In genomic region chr17:2797226-2797625, GRCh38 we compare ENCODE assay signal across 14 cellular contexts. TPM values are rescaled to one million over a fixed set of nuclear protein-coding genes. Genes with fewer than 3 reads are reported as not detected.
A peak's percentile ranks its signal among the peaks of the same experiment; 100 is the strongest.
DNase-seq lines count a peak whose midpoint lies in the region; ATAC-seq and TF ChIP-seq lines count a peak whose summit lies in the region.
"Had no signal": no experiment of that assay in that cellular context is flagged by ENCODE, and none has a peak within 500 bp of the region (broad histone marks: within the 10 kb centered on the region; RNA-seq: fewer than 3 reads in every experiment).

No MANE protein-coding gene starts in this region.

- H4K20me1 ChIP-seq in Loucy (ENCODE audit: insufficient read depth, low read length, poor library complexity, severe bottlenecking) = peaks cover 30% of the 10 kb centered on the region

- no peak for TF ChIP-seq POLR2A in spleen (IDR thresholded peaks at IDR 0.05)

- H3K36me3 Mint-ChIP-seq in activated T-cell treated with anti-CD3 and anti-CD28 coated beads, Interleukin-2, amount 50 U/mL, for 24 hours (ENCODE audit: low read depth) = peaks cover 3% of the 10 kb centered on the region

- H3K27me3 Mint-ChIP-seq in activated T-cell treated with anti-CD3 and anti-CD28 coated beads, Interleukin-2, amount 50 U/mL, for 24 hours = peaks cover 61% of the 10 kb centered on the region

- DNase-seq in activated T-cell treated with anti-CD3 and anti-CD28 coated beads, Interleukin-2, amount 50 U/mL, for 24 hours = no peak
- no peak for DNase-seq in activated T-cell treated with anti-CD3 and anti-CD28 coated beads, Interleukin-2, amount 50 U/mL, for 1 hour
- no peak for DNase-seq in effector memory CD4-positive, alpha-beta T cell
- peak; percentile 76 for DNase-seq in spleen
- no peak for DNase-seq in NCI-H510A (lab: John Stamatoyannopoulos, UW)
- DNase-seq in NCI-H2196 (lab: John Stamatoyannopoulos, UW; ENCODE audit: unreplicated experiment) = no peak
- DNase-seq: activated CD4-positive, alpha-beta T cell treated with anti-CD3 and anti-CD28 coated beads for 1 hour; activated naive CD4-positive, alpha-beta T cell treated with anti-CD3 and anti-CD28 coated beads, Interleukin-2, amount 50 U/mL, for 16 hours; GM23248; mesendoderm; NCI-H1930 had no signal

- peak overlapping the region; percentile 92 for H3K4me2 ChIP-seq in Loucy (ENCODE audit: low read depth, low read length, poor library complexity, severe bottlenecking)

- H3K9me3 ChIP-seq in Loucy (ENCODE audit: insufficient read depth, low read depth, low read length) (no peaks in the 10 kb centered on the region), spleen (no peaks in the 10 kb centered on the region)
- H3K9me3 ChIP-seq in effector memory CD4-positive, alpha-beta T cell (ENCODE audit: control insufficient read depth, low read length) = no peaks in the 10 kb centered on the region

- ATAC-seq in GM18519 (IDR thresholded peaks at IDR 0.05; ENCODE audit: low FRiP score, unreplicated experiment) = no peak

- H3K27me3 ChIP-seq in Loucy (ENCODE audit: insufficient read depth, low read length, poor library complexity, severe bottlenecking) (no peaks in the 10 kb centered on the region), spleen (replicated peaks in 1 of 7) (peaks cover 0 to 76% (median 0%) of the 10 kb centered on the region in 7 donors)
- H3K27me3 ChIP-seq in effector memory CD4-positive, alpha-beta T cell (replicated peaks; ENCODE audit: control insufficient read depth, insufficient read depth, low read length, poor library complexity, severe bottlenecking) = no peaks in the 10 kb centered on the region

- no peak overlapping the region for H2AFZ ChIP-seq in Loucy (ENCODE audit: low read length)
- H2AFZ ChIP-seq: GM23248 had no signal

- peak overlapping the region; percentile 83 for H3K9ac ChIP-seq in Loucy (ENCODE audit: low read depth, low read length, poor library complexity, severe bottlenecking)
- H3K9ac ChIP-seq: GM23248 had no signal

- peaks cover 84% of the 10 kb centered on the region for H3K79me2 ChIP-seq in Loucy (ENCODE audit: insufficient read depth, low read length)

- H3K4me3 ChIP-seq in Loucy (ENCODE audit: low read length, poor library complexity, severe bottlenecking) (peak overlapping the region; percentile 79), spleen (peak overlapping the region in 7 of 8 donors; percentile 37 to 77 (median 45))
- peak overlapping the region; percentile 78 for H3K4me3 ChIP-seq in effector memory CD4-positive, alpha-beta T cell (ENCODE audit: insufficient read depth, low read depth, low read length, poor library complexity, severe bottlenecking)
- H3K4me3 ChIP-seq: GM23248, SK-N-MC had no signal

- peak overlapping the region; percentile 50 for H3K27ac ChIP-seq in effector memory CD4-positive, alpha-beta T cell (ENCODE audit: insufficient read depth, low read length, poor library complexity, severe bottlenecking)
- H3K27ac ChIP-seq in spleen = peak overlapping the region in 5 of 8 donors; percentile 58 to 89 (median 83)
- H3K27ac ChIP-seq: GM23248, SK-N-MC had no signal

- peaks cover 58% of the 10 kb centered on the region for H3K4me1 Mint-ChIP-seq in activated T-cell treated with anti-CD3 and anti-CD28 coated beads, Interleukin-2, amount 50 U/mL, for 24 hours (ENCODE audit: low read depth)

- WGBS in spleen, 5 donors = 16 to 34% (median 26%) methylated on average over 15 of the region's 15 CpGs

- H3F3A ChIP-seq in Loucy (ENCODE audit: low read depth) = no peaks in the 10 kb centered on the region

- no peaks in the 10 kb centered on the region for H3K9me2 ChIP-seq in Loucy (replicated peaks; ENCODE audit: low read depth, low read length)

- H3K4me1 ChIP-seq in Loucy (ENCODE audit: insufficient read depth, low read length, poor library complexity, severe bottlenecking) (peaks cover 59% of the 10 kb centered on the region), spleen (peaks cover 17 to 82% (median 67%) of the 10 kb centered on the region in 6 donors)
- peaks cover 57% of the 10 kb centered on the region for H3K4me1 ChIP-seq in effector memory CD4-positive, alpha-beta T cell (ENCODE audit: control insufficient read depth, insufficient read depth, low read length, poor library complexity, severe bottlenecking)

- H3K9me3 Mint-ChIP-seq in activated T-cell treated with anti-CD3 and anti-CD28 coated beads, Interleukin-2, amount 50 U/mL, for 24 hours = no peaks in the 10 kb centered on the region

- H3K36me3 ChIP-seq in Loucy (ENCODE audit: insufficient read depth, low read length) (peaks cover 7% of the 10 kb centered on the region; the same call in 1 of the 2 replicates), spleen (peaks cover 0 to 16% (median 0%) of the 10 kb centered on the region in 6 donors)
- peaks cover 15% of the 10 kb centered on the region for H3K36me3 ChIP-seq in effector memory CD4-positive, alpha-beta T cell (ENCODE audit: control insufficient read depth, insufficient read depth, low read length)

- no peak for TF ChIP-seq CTCF in Loucy (conservative IDR thresholded peaks at IDR 0.05; ENCODE audit: low read length)
- TF ChIP-seq CTCF in spleen (IDR thresholded peaks at IDR 0.05 in 8 of 11, conservative IDR thresholded peaks at IDR 0.05 in 3 of 11) = no peak

- H3K4me3 Mint-ChIP-seq in activated T-cell treated with anti-CD3 and anti-CD28 coated beads, Interleukin-2, amount 50 U/mL, for 24 hours = peak overlapping the region; percentile 68

- intact Hi-C loops in spleen (cut with DNase I; ENCODE audit: low total_unique reads) = no loop called here

- no peak overlapping the region for H3K27ac Mint-ChIP-seq in activated T-cell treated with anti-CD3 and anti-CD28 coated beads, Interleukin-2, amount 50 U/mL, for 24 hours

RNA-seq across cellular contexts. Expression of gene RAP1GAP2, which starts 1.0 kb away (rescaled TPM):
- total RNA-seq in spleen = 10 to 100 TPM; 12.3 to 32.7 (median 14.5) TPM
- 1 to 10 TPM; 1.2 to 2.7 (median 1.5) TPM for polyA plus RNA-seq in spleen

RNA-seq across cellular contexts. Expression of gene CCDC92B, which starts 47.8 kb away (rescaled TPM):
- under 1 TPM in 4 of 7 donors, not detected in 3; 0.14 to 0.26 (median 0.22) TPM for total RNA-seq in spleen
- polyA plus RNA-seq in spleen = under 1 TPM; 0.03 to 0.20 (median 0.06) TPM
- total RNA-seq: GM23248 had no signal
- polyA plus RNA-seq: GM23248 had no signal
